ENCODE assay signal across 10 cellular contexts in genomic region chr2:100554788-100555407, GRCh38. TPM values are rescaled to one million over a fixed set of nuclear protein-coding genes. Genes with fewer than 3 reads are reported as not detected.
A peak's percentile ranks its signal among the peaks of the same experiment; 100 is the strongest.
DNase-seq lines count a peak whose midpoint lies in the region; ATAC-seq and TF ChIP-seq lines count a peak whose summit lies in the region.
"Had no signal": no experiment of that assay in that cellular context is flagged by ENCODE, and none has a peak within 500 bp of the region (broad histone marks: within the 10 kb centered on the region; RNA-seq: fewer than 3 reads in every experiment).

No MANE protein-coding gene starts in this region.

- 82 to 90% methylated on average over 6 of the region's 10 CpGs for WGBS in gastroesophageal sphincter (ENCODE audit: low coverage in 1 of 2), 2 donors

- ATAC-seq in activated T-cell treated with anti-CD3 and anti-CD28 coated beads, Interleukin-2, amount 50 U/mL, for 4 hours: peak; percentile 71 to 81
- peak; percentile 80 for ATAC-seq in naive thymus-derived CD4-positive, alpha-beta T cell
- ATAC-seq in gastroesophageal sphincter (no peak), HG03460 (IDR thresholded peaks at IDR 0.05; ENCODE audit: unreplicated experiment) (no peak)

- H3K27ac Mint-ChIP-seq in T-helper 1 cell treated with Interleukin-12 subunit alpha and Interleukin-12 subunit beta and Interleukin-4 antibody, amounts not matched to agents 30 μg/mL and 1 μg/mL, for 36 hours: peak overlapping the region; percentile 88
- H3K27ac Mint-ChIP-seq in naive thymus-derived CD4-positive, alpha-beta T cell: peak overlapping the region; percentile 72 to 94 (median 90)
- H3K27ac Mint-ChIP-seq: brain had no signal

- peaks cover 10 to 16% of the 10 kb centered on the region in 2 donors for H3K4me1 ChIP-seq in naive thymus-derived CD4-positive, alpha-beta T cell (ENCODE audit: control insufficient read depth in 2 of 2, insufficient read depth in 2 of 2, low read length in 2 of 2)
- peaks cover 0 to 34% (median 0%) of the 10 kb centered on the region in 3 donors for H3K4me1 ChIP-seq in gastroesophageal sphincter

- no peak for TF ChIP-seq CTCF in gastroesophageal sphincter (IDR thresholded peaks at IDR 0.05)

- H3K36me3 Mint-ChIP-seq in T-helper 1 cell treated with Interleukin-12 subunit alpha and Interleukin-12 subunit beta and Interleukin-4 antibody, amounts not matched to agents 30 μg/mL and 1 μg/mL, for 36 hours (ENCODE audit: low read depth): peaks cover 9% of the 10 kb centered on the region
- H3K36me3 Mint-ChIP-seq in activated T-cell treated with anti-CD3 and anti-CD28 coated beads, Interleukin-2, amount 50 U/mL, for 4 hours (ENCODE audit: insufficient read depth): no peaks in the 10 kb centered on the region
- H3K36me3 Mint-ChIP-seq in naive thymus-derived CD4-positive, alpha-beta T cell: peaks cover 0 to 9% (median 0%) of the 10 kb centered on the region in 5 donors
- H3K36me3 Mint-ChIP-seq: brain had no signal

- no peaks in the 10 kb centered on the region for H3K27me3 ChIP-seq in naive thymus-derived CD4-positive, alpha-beta T cell (ENCODE audit: control insufficient read depth in 2 of 2, insufficient read depth in 2 of 2, low read length in 2 of 2)
- no peaks in the 10 kb centered on the region for H3K27me3 ChIP-seq in gastroesophageal sphincter

- no peak for TF ChIP-seq POLR2A in gastroesophageal sphincter (IDR thresholded peaks at IDR 0.05)

- CTCF ChIA-PET in naive thymus-derived CD4-positive, alpha-beta T cell (lab: Charles Lee): interaction anchor here (0.8 to 1.0 kb wide), 2 partner anchors 55 to 431 kb away, joined by 3 read pairs; no protein-coding TSS in a partner anchor

- DNase-seq in CD1c-positive myeloid dendritic cell (ENCODE audit: extremely low spot score) (peak; percentile 76), NCI-H510A (lab: John Stamatoyannopoulos, UW) (no peak), AG08395 (ENCODE audit: low spot score) (no peak)
- peak; percentile 25 for DNase-seq in activated T-cell treated with anti-CD3 and anti-CD28 coated beads, Interleukin-2, amount 50 U/mL, for 4 hours
- DNase-seq in naive thymus-derived CD4-positive, alpha-beta T cell: peak; percentile 13 to 43 (median 34)
- DNase-seq: GDM1 had no signal

- peaks cover 8% of the 10 kb centered on the region for H3K9me3 Mint-ChIP-seq in T-helper 1 cell treated with Interleukin-12 subunit alpha and Interleukin-12 subunit beta and Interleukin-4 antibody, amounts not matched to agents 30 μg/mL and 1 μg/mL, for 36 hours
- H3K9me3 Mint-ChIP-seq in activated T-cell treated with anti-CD3 and anti-CD28 coated beads, Interleukin-2, amount 50 U/mL, for 4 hours: no peaks in the 10 kb centered on the region
- H3K9me3 Mint-ChIP-seq in naive thymus-derived CD4-positive, alpha-beta T cell: peaks cover 0 to 4% (median 0%) of the 10 kb centered on the region in 11 donors

- H3K36me3 ChIP-seq in naive thymus-derived CD4-positive, alpha-beta T cell (ENCODE audit: control insufficient read depth in 2 of 3, insufficient read depth in 3 of 3, low read length in 3 of 3): no peaks in the 10 kb centered on the region
- no peaks in the 10 kb centered on the region for H3K36me3 ChIP-seq in gastroesophageal sphincter

- peaks cover 26% of the 10 kb centered on the region for H3K4me1 Mint-ChIP-seq in T-helper 1 cell treated with Interleukin-12 subunit alpha and Interleukin-12 subunit beta and Interleukin-4 antibody, amounts not matched to agents 30 μg/mL and 1 μg/mL, for 36 hours (ENCODE audit: low read depth)
- H3K4me1 Mint-ChIP-seq in activated T-cell treated with anti-CD3 and anti-CD28 coated beads, Interleukin-2, amount 50 U/mL, for 4 hours (ENCODE audit: low read depth): peaks cover 18% of the 10 kb centered on the region
- peaks cover 20 to 41% (median 30%) of the 10 kb centered on the region in 7 donors for H3K4me1 Mint-ChIP-seq in naive thymus-derived CD4-positive, alpha-beta T cell
- H3K4me1 Mint-ChIP-seq: brain had no signal

- POLR2A ChIA-PET in naive thymus-derived CD4-positive, alpha-beta T cell (lab: Charles Lee): no interaction called here

- H3K9me3 ChIP-seq in naive thymus-derived CD4-positive, alpha-beta T cell (ENCODE audit: control insufficient read depth in 2 of 3, low read length in 3 of 3): no peaks in the 10 kb centered on the region
- no peaks in the 10 kb centered on the region for H3K9me3 ChIP-seq in gastroesophageal sphincter

- no peak for TF ChIP-seq EP300 in gastroesophageal sphincter (IDR thresholded peaks at IDR 0.05)

- no peaks in the 10 kb centered on the region for H3K27me3 Mint-ChIP-seq in T-helper 1 cell treated with Interleukin-12 subunit alpha and Interleukin-12 subunit beta and Interleukin-4 antibody, amounts not matched to agents 30 μg/mL and 1 μg/mL, for 36 hours (ENCODE audit: low read depth)
- H3K27me3 Mint-ChIP-seq in activated T-cell treated with anti-CD3 and anti-CD28 coated beads, Interleukin-2, amount 50 U/mL, for 4 hours (ENCODE audit: low read depth): no peaks in the 10 kb centered on the region
- peaks cover 0 to 2% (median 0%) of the 10 kb centered on the region in 5 donors for H3K27me3 Mint-ChIP-seq in naive thymus-derived CD4-positive, alpha-beta T cell

- intact Hi-C loops in naive thymus-derived CD4-positive, alpha-beta T cell (cut with micrococcal nuclease): loop anchor here (1.0 to 2.0 kb wide), 3 partner anchors 7 to 448 kb away; partner anchors contain the start of genes PDCL3 (in 2 of the 2) and RPL31 (in 1 of the 2)

- peak overlapping the region; percentile 61 for H3K27ac ChIP-seq in naive thymus-derived CD4-positive, alpha-beta T cell (ENCODE audit: low read depth, low read length)
- no peak overlapping the region for H3K27ac ChIP-seq in gastroesophageal sphincter

- H3K4me3 Mint-ChIP-seq in T-helper 1 cell treated with Interleukin-12 subunit alpha and Interleukin-12 subunit beta and Interleukin-4 antibody, amounts not matched to agents 30 μg/mL and 1 μg/mL, for 36 hours: peak overlapping the region; percentile 70
- H3K4me3 Mint-ChIP-seq in activated T-cell treated with anti-CD3 and anti-CD28 coated beads, Interleukin-2, amount 50 U/mL, for 4 hours: peak overlapping the region; percentile 37
- H3K4me3 Mint-ChIP-seq in naive thymus-derived CD4-positive, alpha-beta T cell: peak overlapping the region; percentile 67 to 81 (median 76)
- H3K4me3 Mint-ChIP-seq: brain had no signal

- H3K4me3 ChIP-seq in naive thymus-derived CD4-positive, alpha-beta T cell (ENCODE audit: low read length): peak overlapping the region; percentile 49
- H3K4me3 ChIP-seq in gastroesophageal sphincter: no peak overlapping the region

RNA-seq across cellular contexts. Expression of gene PDCL3, which starts 7.9 kb away (rescaled TPM):
- 10 to 100 TPM; 42.1 to 43.5 (median 43.2) TPM for total RNA-seq in activated T-cell treated with anti-CD3 and anti-CD28 coated beads, Interleukin-2, amount 50 U/mL, for 4 hours
- total RNA-seq in naive thymus-derived CD4-positive, alpha-beta T cell: 10 to 100 TPM; 16.6 to 31.9 (median 19.9) TPM
- polyA plus RNA-seq in naive thymus-derived CD4-positive, alpha-beta T cell: 10 to 100 TPM; 61.9 to 63.4 TPM
- 10 to 100 TPM; 20.5 to 63.8 (median 42.5) TPM for total RNA-seq in gastroesophageal sphincter

Comparison
In these comparisons a context has a peak if more than half of its experiments do, and no peak if none do; other contexts are left out.
1. DNase-seq: peak in CD1c-positive myeloid dendritic cell (single experiment), activated T-cell treated with anti-CD3 and anti-CD28 coated beads, Interleukin-2, amount 50 U/mL, for 4 hours (single experiment) and naive thymus-derived CD4-positive, alpha-beta T cell (9 of 9); none in NCI-H510A (single experiment) and AG08395 (single experiment).
2. ATAC-seq: peak in activated T-cell treated with anti-CD3 and anti-CD28 coated beads, Interleukin-2, amount 50 U/mL, for 4 hours (2 of 2) and naive thymus-derived CD4-positive, alpha-beta T cell (single experiment); none in gastroesophageal sphincter (single experiment) and HG03460 (single experiment).
3. Peak in every context shown above with its lines, with median percentiles within 50 percentile points of each other: H3K4me3 Mint-ChIP-seq.